ENCODE assay signal across 12 cellular contexts in the genomic region with DNA sequence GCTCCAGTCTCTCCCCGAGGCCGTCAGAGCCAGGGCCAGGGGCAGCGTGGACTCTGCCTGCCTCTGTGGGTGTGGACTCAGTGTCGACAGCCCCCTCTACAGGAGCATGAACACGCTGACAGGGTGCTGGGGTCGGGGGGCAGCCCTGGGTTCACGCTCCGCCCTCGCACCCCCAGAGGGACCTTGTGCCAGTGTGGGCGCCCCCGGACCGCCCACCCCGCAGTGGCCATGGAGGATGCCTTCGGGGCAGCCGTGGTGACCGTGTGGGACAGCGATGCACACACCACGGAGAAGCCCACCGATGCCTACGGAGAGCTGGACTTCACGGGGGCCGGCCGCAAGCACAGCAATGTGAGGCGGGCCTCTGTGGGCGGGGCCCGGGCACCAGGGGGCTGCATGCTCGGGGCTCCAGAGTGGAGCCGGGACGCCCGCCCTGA. TPM values are rescaled to one million over a fixed set of nuclear protein-coding genes. Genes with fewer than 3 reads are reported as not detected.
DNase-seq lines count a peak whose midpoint lies in the region; ATAC-seq, FAIRE-seq and TF ChIP-seq lines count a peak whose summit lies in the region.
"Had no signal": no experiment of that assay in that cellular context is flagged by ENCODE, and none has a peak within 500 bp of the region (broad histone marks: within the 10 kb centered on the region; RNA-seq: fewer than 3 reads in every experiment).

No MANE protein-coding gene starts in this region.

- H3K27ac ChIP-seq in HCT116 (ENCODE audit: low read depth, low read length) (no peak overlapping the region), H1 (ENCODE audit: low read depth, low read length) (no peak overlapping the region), left lung (peak overlapping the region; percentile 51 to 70), stomach smooth muscle (ENCODE audit: low read length) (peak overlapping the region; percentile 85), OCI-LY7 (ENCODE audit: low read depth, low read length, poor library complexity, severe bottlenecking) (no peak overlapping the region)

- H3K79me2 ChIP-seq in HCT116 (ENCODE audit: insufficient read depth, low read length) (no peaks in the 10 kb centered on the region), H1 (ENCODE audit: control insufficient read depth in 1 of 2, insufficient read depth in 2 of 2, low read length in 2 of 2) (no peaks in the 10 kb centered on the region), OCI-LY7 (ENCODE audit: insufficient read depth, low read depth, low read length) (no peaks in the 10 kb centered on the region)

- H2BK20ac ChIP-seq in H1 (ENCODE audit: low read length) = no peak overlapping the region

- H3K4ac ChIP-seq in H1 (replicated peaks; ENCODE audit: insufficient read length, low read depth, low read length) = no peak overlapping the region

- H2BK5ac ChIP-seq in H1 (ENCODE audit: low read depth, low read length) = no peak overlapping the region

- peak overlapping the region; percentile 73 for H4K91ac ChIP-seq in H1 (replicated peaks; ENCODE audit: insufficient read length, low read length)

- H4K5ac ChIP-seq in H1 (ENCODE audit: insufficient read length, low read depth, low read length) = peak overlapping the region; percentile 26

- DNase-seq in HCT116 (ENCODE audit: low read depth, low spot score) = no peak
- peak in 1 of 2 experiments; percentile 80 for DNase-seq in H1 (ENCODE audit: low read depth in 1 of 2, low spot score in 2 of 2)
- DNase-seq in left lung = no peak
- no peak for DNase-seq in OCI-LY7 (ENCODE audit: low spot score)
- DNase-seq: central memory CD4-positive, alpha-beta T cell; SIG-M5 had no signal

- TF ChIP-seq RAD21 in HCT116 (IDR thresholded peaks at IDR 0.05; ENCODE audit: low read depth) (no peak), H1 (IDR thresholded peaks at IDR 0.05 in 1 of 2, conservative IDR thresholded peaks at IDR 0.05 in 1 of 2; ENCODE audit: low read depth in 2 of 2, low read length in 2 of 2) (peak; percentile 29 to 32; a peak in 3 of 4 replicates)

- peak overlapping the region; percentile 89; the same call in 1 of the 2 replicates for H4K8ac ChIP-seq in H1 (ENCODE audit: extremely low read depth, insufficient read depth, low read length)

- H2BK15ac ChIP-seq in H1 (ENCODE audit: low read length) = no peak overlapping the region

- H3K18ac ChIP-seq in H1 (ENCODE audit: extremely low read depth, low read length) = no peak overlapping the region; the same call in 1 of the 2 replicates

- no peak overlapping the region for H2AK5ac ChIP-seq in H1 (ENCODE audit: low read depth, low read length)

- no peak overlapping the region for H3K4me2 ChIP-seq in HCT116 (ENCODE audit: low read length)
- peak overlapping the region; percentile 56 to 93 for H3K4me2 ChIP-seq in H1 (ENCODE audit: insufficient read depth in 1 of 2, low read depth in 2 of 2, low read length in 2 of 2)
- H3K4me2 ChIP-seq in OCI-LY7 (ENCODE audit: low read length) = no peak overlapping the region

- BruUV-seq in HCT116 (replicated peaks; lab: Mats Ljungman, UMichigan) = no TSS peak
- no TSS peak for BruUV-seq in OCI-LY7 (replicated peaks; lab: Mats Ljungman, UMichigan)

- no peak overlapping the region for H3K9ac ChIP-seq in HCT116 (ENCODE audit: low read length)
- H3K9ac ChIP-seq in H1 (replicated peaks in 1 of 4; ENCODE audit: extremely low read depth in 1 of 4, low read depth in 3 of 4, low read length in 3 of 4) = no peak overlapping the region
- H3K9ac ChIP-seq in stomach smooth muscle (ENCODE audit: low read length in 2 of 2) = peak overlapping the region; percentile 75 to 82

- no peak overlapping the region for H3K14ac ChIP-seq in H1 (ENCODE audit: insufficient read length)

- no peak for TF ChIP-seq CTCF in HCT116 (IDR thresholded peaks at IDR 0.05 in 2 of 3, conservative IDR thresholded peaks at IDR 0.05 in 1 of 3; ENCODE audit: borderline replicate concordance in 1 of 3, insufficient read depth in 1 of 3, low read depth in 2 of 3, low read length in 2 of 3)
- TF ChIP-seq CTCF in H1 (IDR thresholded peaks at IDR 0.05; ENCODE audit: control extremely low read depth in 1 of 3, insufficient read depth in 1 of 3, low read depth in 1 of 3, low read length in 3 of 3) = peak; percentile 24 to 64 (median 50); a peak in 3 of 4 replicates
- TF ChIP-seq CTCF in left lung (IDR thresholded peaks at IDR 0.05) = no peak
- TF ChIP-seq CTCF in OCI-LY7 (conservative IDR thresholded peaks at IDR 0.05; ENCODE audit: low read length) = no peak

- H2BK12ac ChIP-seq in H1 (ENCODE audit: low read depth, low read length) = no peak overlapping the region

- POLR2A ChIA-PET in HCT116 (lab: Charles Lee) = no interaction called here
- POLR2A ChIA-PET in H1 (lab: Charles Lee; ENCODE audit: partially characterized antibody) = interaction anchor here (0.5 to 1.6 kb wide), 2 partner anchors 20 to 223 kb away, joined by 3 to 4 read pairs; no protein-coding TSS in a partner anchor
- POLR2A ChIA-PET in OCI-LY7 (lab: Charles Lee) = no interaction called here

- H4K20me1 ChIP-seq in HCT116 (ENCODE audit: insufficient read depth) (no peaks in the 10 kb centered on the region), H1 (replicated peaks in 1 of 2; ENCODE audit: control insufficient read depth in 1 of 2, insufficient read depth in 2 of 2, low read length in 2 of 2) (no peaks in the 10 kb centered on the region), OCI-LY7 (ENCODE audit: insufficient read depth, low read length) (no peaks in the 10 kb centered on the region)

- no peak for TF ChIP-seq POLR2A in HCT116 (IDR thresholded peaks at IDR 0.05; ENCODE audit: borderline replicate concordance, extremely low read depth, insufficient read depth, insufficient read length)
- TF ChIP-seq POLR2A in H1 (IDR thresholded peaks at IDR 0.05; ENCODE audit: control extremely low read depth in 1 of 2, low read depth in 2 of 2, low read length in 2 of 2) = no peak

- 22% methylated on average over 16 of the region's 30 CpGs; no CpG with 5 or more reads in 1 of the 2 experiments for WGBS in H1 (ENCODE audit: extremely low coverage in 1 of 2, insufficient coverage in 1 of 2, insufficient read length in 1 of 2, insufficient replicate concordance in 2 of 2, low coverage in 1 of 2, low lambda C conversion rate in 2 of 2, missing lambda C conversion rate in 1 of 2), 2 experiments

- CTCF ChIA-PET in HCT116 (lab: Charles Lee) (no interaction called here), H1 (lab: Charles Lee; ENCODE audit: partially characterized antibody) (interaction anchor here (0.8 to 3.6 kb wide), 7 partner anchors 11 to 68 kb away, joined by 3 to 15 read pairs (median 7); no protein-coding TSS in a partner anchor), OCI-LY7 (lab: Charles Lee; ENCODE audit: unreplicated experiment) (no interaction called here)

- no peak for FAIRE-seq in H1 (lab: Jason Lieb, UNC)
- FAIRE-seq: urothelium cell line had no signal

- H3K27me3 ChIP-seq in HCT116 (ENCODE audit: insufficient read depth, low read length) = no peaks in the 10 kb centered on the region
- H3K27me3 ChIP-seq in H1 (replicated peaks in 1 of 4; ENCODE audit: control insufficient read depth in 3 of 4, extremely low read depth in 1 of 4, insufficient read depth in 3 of 4, low read length in 3 of 4) = peaks cover 0 to 5% (median 2%) of the 10 kb centered on the region in 4 experiments; a peak in 3 of 7 replicates
- no peaks in the 10 kb centered on the region for H3K27me3 ChIP-seq in left lung
- no peaks in the 10 kb centered on the region for H3K27me3 ChIP-seq in stomach smooth muscle (ENCODE audit: control insufficient read depth in 1 of 2, insufficient read depth in 2 of 2, low read length in 2 of 2)

- H3K9me2 ChIP-seq in HCT116 (ENCODE audit: insufficient read depth) = no peaks in the 10 kb centered on the region
- H3K9me2 ChIP-seq in OCI-LY7 (ENCODE audit: insufficient read depth, low read length) = no peaks in the 10 kb centered on the region

- no peak overlapping the region for H3K56ac ChIP-seq in H1 (replicated peaks; ENCODE audit: insufficient read length, low read depth, low read length)

- H2AFZ ChIP-seq in HCT116 (ENCODE audit: low read depth, low read length, poor library complexity, severe bottlenecking) (no peak overlapping the region), H1 (ENCODE audit: low read length) (no peak overlapping the region; the same call in 1 of the 2 replicates), OCI-LY7 (ENCODE audit: low read length) (no peak overlapping the region)

- H3K23me2 ChIP-seq in H1 (ENCODE audit: low read depth, low read length) = peaks cover 1% of the 10 kb centered on the region; the same call in 1 of the 2 replicates

- intact Hi-C loops in HCT116 (cut with micrococcal nuclease) (no loop called here), left lung (cut with DNase I) (no loop called here), OCI-LY7 (cut with micrococcal nuclease; ENCODE audit: unreplicated experiment) (no loop called here)

- no peak overlapping the region for H3K4me3 ChIP-seq in HCT116 (replicated peaks in 1 of 2; ENCODE audit: low read depth in 1 of 2, low read length in 2 of 2)
- H3K4me3 ChIP-seq in H1 (ENCODE audit: extremely low read depth in 1 of 4, insufficient read depth in 2 of 4, low read depth in 3 of 4, low read length in 4 of 4) = peak overlapping the region; percentile 19 to 62 (median 44)
- no peak overlapping the region for H3K4me3 ChIP-seq in left lung
- peak overlapping the region; percentile 1 to 64 for H3K4me3 ChIP-seq in stomach smooth muscle (ENCODE audit: low read length in 2 of 2)
- no peak overlapping the region for H3K4me3 ChIP-seq in OCI-LY7 (ENCODE audit: low read depth, low read length, poor library complexity, severe bottlenecking)

- no peaks in the 10 kb centered on the region for H3K79me1 ChIP-seq in H1 (ENCODE audit: low read depth, low read length)

- H3K36me3 ChIP-seq in HCT116 (ENCODE audit: control insufficient read depth in 1 of 2, insufficient read depth in 2 of 2, low read length in 2 of 2) (peaks cover 0 to 4% of the 10 kb centered on the region in 2 experiments; a peak in 2 of 4 replicates), H1 (ENCODE audit: control insufficient read depth in 2 of 4, insufficient read depth in 4 of 4, low read length in 3 of 4) (no peaks in the 10 kb centered on the region), left lung (peaks cover 0 to 7% of the 10 kb centered on the region in 2 donors), stomach smooth muscle (ENCODE audit: control insufficient read depth in 2 of 2, insufficient read depth in 2 of 2, low read length in 2 of 2) (peaks cover 3% of the 10 kb centered on the region in 2 donors), OCI-LY7 (ENCODE audit: insufficient read depth, low read length) (no peaks in the 10 kb centered on the region)

- H3K9me3 ChIP-seq in HCT116 (ENCODE audit: control insufficient read depth in 1 of 2, insufficient read depth in 1 of 2, low read depth in 1 of 2, low read length in 2 of 2) (no peaks in the 10 kb centered on the region), H1 (ENCODE audit: insufficient read depth in 2 of 2, low read depth in 1 of 2, low read length in 1 of 2) (no peaks in the 10 kb centered on the region), left lung (no peaks in the 10 kb centered on the region), stomach smooth muscle (ENCODE audit: control insufficient read depth in 2 of 2, low read length in 2 of 2) (no peaks in the 10 kb centered on the region), OCI-LY7 (ENCODE audit: low read length) (no peaks in the 10 kb centered on the region)

- TF ChIP-seq EP300 in H1 (IDR thresholded peaks at IDR 0.05; ENCODE audit: borderline replicate concordance in 1 of 2, low read depth in 2 of 2, low read length in 2 of 2) = no peak

- H2BK120ac ChIP-seq in H1 (replicated peaks; ENCODE audit: low read depth, low read length) = no peak overlapping the region

- ATAC-seq in HCT116 = 0 out of 2 replicates have a peak, but pooled peaks have one; percentile 34
- ATAC-seq in left lung = no peak
- no peak for ATAC-seq in HG03159 (IDR thresholded peaks at IDR 0.05; ENCODE audit: unreplicated experiment)
- no peak for ATAC-seq in HG02981 (IDR thresholded peaks at IDR 0.05; ENCODE audit: unreplicated experiment)
- ATAC-seq in GM19328 (IDR thresholded peaks at IDR 0.05; ENCODE audit: unreplicated experiment) = no peak

- RAD21 ChIA-PET in HCT116 (lab: Charles Lee; ENCODE audit: low non-redundant PET in 1 of 2, low total read pairs in 2 of 2, uncharacterized antibody in 2 of 2, unreplicated experiment in 2 of 2) = no interaction called here

- H3K4me1 ChIP-seq in HCT116 (ENCODE audit: control insufficient read depth in 1 of 2, insufficient read depth in 2 of 2, low read length in 2 of 2) (no peaks in the 10 kb centered on the region; a peak in 1 of 4 replicates), H1 (replicated peaks in 1 of 4; ENCODE audit: control insufficient read depth in 3 of 4, insufficient read depth in 4 of 4, low read length in 3 of 4) (peaks cover 0 to 12% (median 8%) of the 10 kb centered on the region in 4 experiments; a peak in 6 of 7 replicates), left lung (peaks cover 0 to 10% of the 10 kb centered on the region in 2 donors), stomach smooth muscle (ENCODE audit: control insufficient read depth, insufficient read depth, low read length) (peaks cover 17% of the 10 kb centered on the region), OCI-LY7 (ENCODE audit: insufficient read depth, low read length, poor library complexity, severe bottlenecking) (no peaks in the 10 kb centered on the region)

- H3K23ac ChIP-seq in H1 (ENCODE audit: insufficient read length) = no peak overlapping the region

RNA-seq across cellular contexts. Expression of a gene that starts 8.3 kb away (rescaled TPM):
- 44.2 TPM for total RNA-seq in HCT116 (2021; ENCODE audit: unreplicated experiment)
- 40.3 and 42.4 TPM in 2 replicates for polyA plus RNA-seq in HCT116 (2012)
- 11.3 and 12.6 TPM in 2 replicates for total RNA-seq in H1 (2021; fragmentation: NEBNext Ultra II Directional; extraction: Animal tissue kit (Norgen Biotek cat#: 25700))
- 13.3 and 21.5 TPM in 2 replicates for polyA plus RNA-seq in H1 (2011; rRNA removed)
- 14.1 TPM for polyA plus RNA-seq in H1 (2011; cell fraction: cytosol; rRNA removed)
- 28.9 TPM for polyA plus RNA-seq in H1 (2011; cell fraction: nucleus; rRNA removed)
- polyA plus RNA-seq in H1 (2012, experiment 1 of 2) = 9.4 to 14.2 TPM (median 13.5 TPM) in 4 replicates
- polyA plus RNA-seq in H1 (2012, experiment 2 of 2) = 6.2 TPM
- 9.1 TPM for polyA plus RNA-seq in H1 (2013, experiment 1 of 2)
- 8.2 TPM for polyA plus RNA-seq in H1 (2013, experiment 2 of 2)
- polyA minus RNA-seq in H1 (2011; rRNA and poly(A)+ RNA removed) = 5.0 and 6.0 TPM in 2 replicates
- 5.9 TPM for polyA minus RNA-seq in H1 (2011; cell fraction: cytosol; rRNA and poly(A)+ RNA removed)
- 14.8 TPM for polyA minus RNA-seq in H1 (2011; cell fraction: nucleus; rRNA and poly(A)+ RNA removed)
- total RNA-seq in left lung = 10 to 100 TPM; 32.5 to 61.7 TPM
- 11.6 and 20.9 TPM in 2 replicates for total RNA-seq in OCI-LY7 (2014; rRNA removed; shearing (Covaris generic))
- total RNA-seq in OCI-LY7 (2022) = 36.2 and 44.2 TPM in 2 replicates

RNA-seq across cellular contexts. Expression of a gene that starts 10.7 kb away (rescaled TPM):
- total RNA-seq in HCT116 (2021; ENCODE audit: unreplicated experiment) (not detected), left lung (1 to 10 TPM in 1 of 2 donors, under 1 TPM in 1; 0.26 to 1.5 TPM), OCI-LY7 (2022) (not detected in 2 replicates)
- 0.35 and 0.46 TPM in 2 replicates for polyA plus RNA-seq in HCT116 (2012)
- 1.8 and 2.3 TPM in 2 replicates for total RNA-seq in H1 (2021; fragmentation: NEBNext Ultra II Directional; extraction: Animal tissue kit (Norgen Biotek cat#: 25700))
- polyA plus RNA-seq in H1 (2011; rRNA removed) = 2.6 and 6.8 TPM in 2 replicates
- 10.7 TPM for polyA plus RNA-seq in H1 (2011; cell fraction: cytosol; rRNA removed)
- 7.4 TPM for polyA plus RNA-seq in H1 (2011; cell fraction: nucleus; rRNA removed)
- 1.6 to 4.2 TPM (median 3.0 TPM) in 4 replicates for polyA plus RNA-seq in H1 (2012, experiment 1 of 2)
- polyA plus RNA-seq in H1 (2012, experiment 2 of 2) = 0.50 TPM
- polyA plus RNA-seq in H1 (2013, experiment 1 of 2) = 5.9 TPM
- 6.1 TPM for polyA plus RNA-seq in H1 (2013, experiment 2 of 2)
- 0.61 and 4.4 TPM in 2 replicates for polyA minus RNA-seq in H1 (2011; rRNA and poly(A)+ RNA removed)
- polyA minus RNA-seq in H1 (2011; cell fraction: cytosol; rRNA and poly(A)+ RNA removed) = 1.6 TPM
- polyA minus RNA-seq in H1 (2011; cell fraction: nucleus; rRNA and poly(A)+ RNA removed) = 2.0 TPM
- total RNA-seq in OCI-LY7 (2014; rRNA removed; shearing (Covaris generic)) = not detected in 2 replicates
- total RNA-seq: HT1080 had no signal

RNA-seq across cellular contexts. Expression of a gene that starts 46.5 kb away (rescaled TPM):
- total RNA-seq in HCT116 (2021; ENCODE audit: unreplicated experiment) (28.1 TPM), left lung (1 to 10 TPM; 6.6 to 7.5 TPM), OCI-LY7 (2022) (16.2 and 17.8 TPM in 2 replicates)
- polyA plus RNA-seq in HCT116 (2012) = 17.3 and 20.5 TPM in 2 replicates
- total RNA-seq in H1 (2021; fragmentation: NEBNext Ultra II Directional; extraction: Animal tissue kit (Norgen Biotek cat#: 25700)) = 25.3 and 28.0 TPM in 2 replicates
- polyA plus RNA-seq in H1 (2011; rRNA removed) = 15.9 and 28.8 TPM in 2 replicates
- polyA plus RNA-seq in H1 (2011; cell fraction: cytosol; rRNA removed) = 24.4 TPM
- polyA plus RNA-seq in H1 (2011; cell fraction: nucleus; rRNA removed) = 60.9 TPM
- polyA plus RNA-seq in H1 (2012, experiment 1 of 2) = 19.8 to 30.7 TPM (median 28.0 TPM) in 4 replicates
- 23.3 TPM for polyA plus RNA-seq in H1 (2012, experiment 2 of 2)
- polyA plus RNA-seq in H1 (2013, experiment 1 of 2) = 23.1 TPM
- polyA plus RNA-seq in H1 (2013, experiment 2 of 2) = 22.3 TPM
- polyA minus RNA-seq in H1 (2011; rRNA and poly(A)+ RNA removed) = 12.6 and 13.4 TPM in 2 replicates
- polyA minus RNA-seq in H1 (2011; cell fraction: cytosol; rRNA and poly(A)+ RNA removed) = 15.0 TPM
- 28.2 TPM for polyA minus RNA-seq in H1 (2011; cell fraction: nucleus; rRNA and poly(A)+ RNA removed)
- 17.1 and 21.2 TPM in 2 replicates for total RNA-seq in OCI-LY7 (2014; rRNA removed; shearing (Covaris generic))

RNA-seq across cellular contexts. Expression of a gene that starts 46.9 kb away (rescaled TPM):
- total RNA-seq in HCT116 (2021; ENCODE audit: unreplicated experiment) (2.2 TPM), left lung (1 to 10 TPM; 1.7 to 2.1 TPM), OCI-LY7 (2022) (2.5 and 4.4 TPM in 2 replicates)
- polyA plus RNA-seq in HCT116 (2012) = 2.4 and 2.5 TPM in 2 replicates
- 1.2 and 2.5 TPM in 2 replicates for total RNA-seq in H1 (2021; fragmentation: NEBNext Ultra II Directional; extraction: Animal tissue kit (Norgen Biotek cat#: 25700))
- polyA plus RNA-seq in H1 (2011; rRNA removed) = 4.6 and 10.0 TPM in 2 replicates
- polyA plus RNA-seq in H1 (2011; cell fraction: cytosol; rRNA removed) = 6.5 TPM
- polyA plus RNA-seq in H1 (2011; cell fraction: nucleus; rRNA removed) = 10.6 TPM
- 1.4 to 3.3 TPM (median 2.6 TPM) in 4 replicates for polyA plus RNA-seq in H1 (2012, experiment 1 of 2)
- 1.8 TPM for polyA plus RNA-seq in H1 (2012, experiment 2 of 2)
- 3.3 TPM for polyA plus RNA-seq in H1 (2013, experiment 1 of 2)
- polyA plus RNA-seq in H1 (2013, experiment 2 of 2) = 2.7 TPM
- polyA minus RNA-seq in H1 (2011; rRNA and poly(A)+ RNA removed) = 0.63 and 1.6 TPM in 2 replicates
- 1.7 TPM for polyA minus RNA-seq in H1 (2011; cell fraction: cytosol; rRNA and poly(A)+ RNA removed)
- polyA minus RNA-seq in H1 (2011; cell fraction: nucleus; rRNA and poly(A)+ RNA removed) = 7.8 TPM
- 5.9 and 8.3 TPM in 2 replicates for total RNA-seq in OCI-LY7 (2014; rRNA removed; shearing (Covaris generic))

RNA-seq across cellular contexts. Expression of a gene that starts 51.7 kb away (rescaled TPM):
- 7.2 TPM for total RNA-seq in HCT116 (2021; ENCODE audit: unreplicated experiment)
- 7.0 and 7.1 TPM in 2 replicates for polyA plus RNA-seq in HCT116 (2012)
- 4.1 and 4.2 TPM in 2 replicates for total RNA-seq in H1 (2021; fragmentation: NEBNext Ultra II Directional; extraction: Animal tissue kit (Norgen Biotek cat#: 25700))
- 4.1 and 6.0 TPM in 2 replicates for polyA plus RNA-seq in H1 (2011; rRNA removed)
- 4.6 TPM for polyA plus RNA-seq in H1 (2011; cell fraction: cytosol; rRNA removed)
- 9.1 TPM for polyA plus RNA-seq in H1 (2011; cell fraction: nucleus; rRNA removed)
- polyA plus RNA-seq in H1 (2012, experiment 1 of 2) = 1.7 to 7.5 TPM (median 4.9 TPM) in 4 replicates
- 2.1 TPM for polyA plus RNA-seq in H1 (2012, experiment 2 of 2)
- polyA plus RNA-seq in H1 (2013, experiment 1 of 2) = 1.8 TPM
- 2.8 TPM for polyA plus RNA-seq in H1 (2013, experiment 2 of 2)
- 1.6 and 2.4 TPM in 2 replicates for polyA minus RNA-seq in H1 (2011; rRNA and poly(A)+ RNA removed)
- not detected for polyA minus RNA-seq in H1 (2011; cell fraction: cytosol; rRNA and poly(A)+ RNA removed)
- 3.5 TPM for polyA minus RNA-seq in H1 (2011; cell fraction: nucleus; rRNA and poly(A)+ RNA removed)
- 1 to 10 TPM; 6.5 to 6.9 TPM for total RNA-seq in left lung
- 5.5 and 14.7 TPM in 2 replicates for total RNA-seq in OCI-LY7 (2014; rRNA removed; shearing (Covaris generic))
- total RNA-seq in OCI-LY7 (2022) = 3.6 and 4.8 TPM in 2 replicates

Comparison
In these comparisons a context has a peak if more than half of its experiments do, and no peak if none do; other contexts are left out.
1. H3K27ac ChIP-seq: peak in left lung (2 of 2) and stomach smooth muscle (single experiment); none in HCT116 (single experiment), H1 (single experiment) and OCI-LY7 (single experiment).
2. H3K4me2 ChIP-seq: peak in H1 (2 of 2); none in HCT116 (single experiment) and OCI-LY7 (single experiment).
3. H3K4me3 ChIP-seq: peak in H1 (4 of 4) and stomach smooth muscle (2 of 2); none in HCT116 (0 of 2), left lung (0 of 2) and OCI-LY7 (single experiment).
4. H3K9ac ChIP-seq: peak in stomach smooth muscle (2 of 2); none in HCT116 (single experiment) and H1 (0 of 4).
5. CTCF ChIP-seq: peak in H1 (3 of 3); none in HCT116 (0 of 3), left lung (0 of 2) and OCI-LY7 (single experiment).